1 cellular context compared by ENCODE assay signal in genomic region chr10:133528296-133528844, GRCh38.
TF ChIP-seq lines count a peak whose summit lies in the region.

No MANE protein-coding gene starts in this region.

TF ChIP-seq in SK-N-SH treated with all-trans-retinoic acid at 6 μM for 48 hours, 23 proteins besides CTCF, POLR2A, EP300 and RAD21:
- TF ChIP-seq ZFP30 (CRISPR knock-in tag; IDR thresholded peaks at IDR 0.05) (no peak), ESRRG (CRISPR knock-in tag; IDR thresholded peaks at IDR 0.05) (no peak), ZNF565 (CRISPR knock-in tag; conservative IDR thresholded peaks at IDR 0.05; ENCODE audit: low read depth) (no peak), ZNF70 (CRISPR knock-in tag; IDR thresholded peaks at IDR 0.05) (no peak), RARB (CRISPR knock-in tag; IDR thresholded peaks at IDR 0.05) (no peak), BACH2 (CRISPR knock-in tag; IDR thresholded peaks at IDR 0.05; ENCODE audit: borderline replicate concordance) (no peak), TSHZ2 (CRISPR knock-in tag; IDR thresholded peaks at IDR 0.05) (no peak), OSR1 (CRISPR knock-in tag; IDR thresholded peaks at IDR 0.05) (no peak), GLIS3 (CRISPR knock-in tag; IDR thresholded peaks at IDR 0.05) (no peak), ZNF8 (CRISPR knock-in tag; IDR thresholded peaks at IDR 0.05) (no peak)
